16 cellular contexts compared by ENCODE assay signal in genomic region chr11:104784684-104785460, GRCh38.
DNase-seq lines count a peak whose midpoint lies in the region; ATAC-seq and TF ChIP-seq lines count a peak whose summit lies in the region.
"Had no signal": no experiment of that assay in that cellular context is flagged by ENCODE, and none has a peak within 500 bp of the region (broad histone marks: within the 10 kb centered on the region; RNA-seq: fewer than 3 reads in every experiment).

No MANE protein-coding gene starts in this region.

- H3K27ac ChIP-seq in GM23248 (no peak overlapping the region), iPS-20b (ENCODE audit: low read length) (peak overlapping the region; percentile 53), left ventricle myocardium inferior (replicated peaks) (no peak overlapping the region)
- H3K27ac ChIP-seq: BLaER1 treated with 17β-estradiol and CSF1 and Interleukin-3, amounts not matched to agents 10 nM and 100 nM had no signal

- peaks cover 0 to 1% (median 0%) of the 10 kb centered on the region in 9 donors for H3K9me3 Mint-ChIP-seq in naive thymus-derived CD8-positive, alpha-beta T cell
- H3K9me3 Mint-ChIP-seq: CD4-positive, alpha-beta memory T cell had no signal

- H3K27me3 ChIP-seq in GM23248 (replicated peaks; ENCODE audit: insufficient read depth) (no peaks in the 10 kb centered on the region; the same call in 1 of the 2 replicates), iPS-20b (ENCODE audit: insufficient read depth, low read length) (no peaks in the 10 kb centered on the region), left ventricle myocardium inferior (ENCODE audit: low read depth) (no peaks in the 10 kb centered on the region)
- H3K27me3 ChIP-seq: BLaER1 treated with 17β-estradiol and CSF1 and Interleukin-3, amounts not matched to agents 10 nM and 100 nM had no signal

- H3K4me1 ChIP-seq in GM23248 (ENCODE audit: insufficient read depth) (no peaks in the 10 kb centered on the region), iPS-20b (ENCODE audit: insufficient read depth, low read length) (peaks cover 33% of the 10 kb centered on the region), left ventricle myocardium inferior (no peaks in the 10 kb centered on the region)
- H3K4me1 ChIP-seq: BLaER1 treated with 17β-estradiol and CSF1 and Interleukin-3, amounts not matched to agents 10 nM and 100 nM had no signal

- in situ Hi-C loops in GM23248 (cut with MboI) = no loop called here

- no peak overlapping the region for H3K27ac Mint-ChIP-seq in T-helper 17 cell
- H3K27ac Mint-ChIP-seq in naive thymus-derived CD8-positive, alpha-beta T cell = no peak overlapping the region
- H3K27ac Mint-ChIP-seq: CD4-positive, alpha-beta memory T cell had no signal

- H3K9me3 ChIP-seq in GM23248 (ENCODE audit: low read depth) (no peaks in the 10 kb centered on the region), T-helper 17 cell (ENCODE audit: control insufficient read depth, low read length, poor library complexity, severe bottlenecking) (no peaks in the 10 kb centered on the region), iPS-20b (ENCODE audit: insufficient read depth, low read depth, low read length) (no peaks in the 10 kb centered on the region), left ventricle myocardium inferior (replicated peaks) (no peaks in the 10 kb centered on the region)
- H3K9me3 ChIP-seq: BLaER1 treated with 17β-estradiol and CSF1 and Interleukin-3, amounts not matched to agents 10 nM and 100 nM had no signal

- intact Hi-C loops in left ventricle myocardium inferior (cut with micrococcal nuclease) = no loop called here

- POLR2A ChIA-PET in naive thymus-derived CD8-positive, alpha-beta T cell (lab: Charles Lee) = no interaction called here

- ATAC-seq in T-helper 17 cell (peak; percentile 35), HG03378 (IDR thresholded peaks at IDR 0.05; ENCODE audit: unreplicated experiment) (no peak)
- peak; percentile 41 to 72 for ATAC-seq in naive thymus-derived CD8-positive, alpha-beta T cell
- ATAC-seq: GM23338 had no signal

- TF ChIP-seq CTCF in left ventricle myocardium inferior (IDR thresholded peaks at IDR 0.05; ENCODE audit: borderline replicate concordance) = no peak

- H3K4me3 ChIP-seq in GM23248 (no peak overlapping the region), iPS-20b (ENCODE audit: low read length) (no peak overlapping the region), left ventricle myocardium inferior (no peak overlapping the region)
- H3K4me3 ChIP-seq: BLaER1 treated with 17β-estradiol and CSF1 and Interleukin-3, amounts not matched to agents 10 nM and 100 nM; GM23338 had no signal

- H3K27me3 Mint-ChIP-seq in T-helper 17 cell = no peaks in the 10 kb centered on the region
- H3K27me3 Mint-ChIP-seq in naive thymus-derived CD8-positive, alpha-beta T cell = no peaks in the 10 kb centered on the region
- H3K27me3 Mint-ChIP-seq: CD4-positive, alpha-beta memory T cell had no signal

- DNase-seq in GM23248 = peak; percentile 1
- DNase-seq in T-helper 17 cell = no peak
- peak in 3 of 10 donors; percentile 5 to 30 (median 29) for DNase-seq in naive thymus-derived CD8-positive, alpha-beta T cell
- DNase-seq in DMS 273 (lab: John Stamatoyannopoulos, UW; ENCODE audit: unreplicated experiment) = no peak
- no peak for DNase-seq in left ventricle myocardium inferior
- DNase-seq: ACHN, DMS153, DMS79 treated with DMSO at 0.1 percent for 48 hours, EL, GDM1, H7 had no signal

- peaks cover 6% of the 10 kb centered on the region for H3K4me1 Mint-ChIP-seq in T-helper 17 cell
- peaks cover 0 to 7% (median 2%) of the 10 kb centered on the region in 4 donors for H3K4me1 Mint-ChIP-seq in naive thymus-derived CD8-positive, alpha-beta T cell

- H3K4me3 Mint-ChIP-seq in T-helper 17 cell = no peak overlapping the region
- H3K4me3 Mint-ChIP-seq in naive thymus-derived CD8-positive, alpha-beta T cell = peak overlapping the region in 1 of 10 donors; percentile 13
- H3K4me3 Mint-ChIP-seq: CD4-positive, alpha-beta memory T cell; GM23338 had no signal

- H3K9ac ChIP-seq in GM23248 (no peak overlapping the region), iPS-20b (ENCODE audit: low read depth, low read length) (no peak overlapping the region)
- H3K9ac ChIP-seq: BLaER1 treated with 17β-estradiol and CSF1 and Interleukin-3, amounts not matched to agents 10 nM and 100 nM had no signal

- H3K36me3 Mint-ChIP-seq in T-helper 17 cell (ENCODE audit: low read depth) = no peaks in the 10 kb centered on the region
- H3K36me3 Mint-ChIP-seq in naive thymus-derived CD8-positive, alpha-beta T cell = no peaks in the 10 kb centered on the region
- H3K36me3 Mint-ChIP-seq: CD4-positive, alpha-beta memory T cell had no signal

- no peaks in the 10 kb centered on the region for H4K20me1 ChIP-seq in GM23248 (ENCODE audit: insufficient read depth)
- H4K20me1 ChIP-seq: BLaER1 treated with 17β-estradiol and CSF1 and Interleukin-3, amounts not matched to agents 10 nM and 100 nM had no signal

- no peak overlapping the region for H2AFZ ChIP-seq in GM23248
- H2AFZ ChIP-seq: GM23338 had no signal

- 67 to 72% methylated on average over 4 of the region's 4 CpGs for WGBS in GM23248 (ENCODE audit: low coverage in 1 of 2, low lambda C conversion rate in 2 of 2, missing lambda C conversion rate in 2 of 2), 2 experiments

- H3K36me3 ChIP-seq in GM23248 (ENCODE audit: low read depth) = no peaks in the 10 kb centered on the region
- H3K36me3 ChIP-seq in iPS-20b (ENCODE audit: insufficient read depth, low read depth, low read length) = no peaks in the 10 kb centered on the region
- H3K36me3 ChIP-seq in left ventricle myocardium inferior = no peaks in the 10 kb centered on the region
- H3K36me3 ChIP-seq: BLaER1 treated with 17β-estradiol and CSF1 and Interleukin-3, amounts not matched to agents 10 nM and 100 nM had no signal

- H3K9me2 ChIP-seq in GM23248 (ENCODE audit: insufficient read depth) = no peaks in the 10 kb centered on the region

- no peak overlapping the region for H3K4me2 ChIP-seq in GM23248 (ENCODE audit: unreplicated experiment)
- H3K4me2 ChIP-seq: BLaER1 treated with 17β-estradiol and CSF1 and Interleukin-3, amounts not matched to agents 10 nM and 100 nM; GM23338 had no signal

- no peaks in the 10 kb centered on the region for H3K79me2 ChIP-seq in GM23248 (ENCODE audit: insufficient read depth)

- H3F3A ChIP-seq in GM23248 (ENCODE audit: insufficient read depth) = no peaks in the 10 kb centered on the region
